Comparison of ENCODE assay signal across 10 cellular contexts in genomic region chr11:118605116-118605867, GRCh38. TPM values are rescaled to one million over a fixed set of nuclear protein-coding genes. Genes with fewer than 3 reads are reported as not detected.
DNase-seq lines count a peak whose midpoint lies in the region; ATAC-seq and TF ChIP-seq lines count a peak whose summit lies in the region.
"Had no signal": no experiment of that assay in that cellular context is flagged by ENCODE, and none has a peak within 500 bp of the region (broad histone marks: within the 10 kb centered on the region; RNA-seq: fewer than 3 reads in every experiment).

No MANE protein-coding gene starts in this region.

- peaks cover 15% of the 10 kb centered on the region for H3K36me3 Mint-ChIP-seq in chondrocyte (ENCODE audit: low read depth)

- TF ChIP-seq CTCF in HFF-Myc (IDR thresholded peaks at IDR 0.05; ENCODE audit: low read depth, low read length, missing control alignments) (no peak), chondrocyte (IDR thresholded peaks at IDR 0.05) (no peak), lower leg skin (IDR thresholded peaks at IDR 0.05) (no peak), GM10266 (IDR thresholded peaks at IDR 0.05; ENCODE audit: control insufficient read depth, insufficient read depth, low read depth, missing control alignments) (no peak)

- 43 to 52% methylated on average over 10 of the region's 10 CpGs for WGBS in lower leg skin, 2 donors

- no peak for ATAC-seq in HG03175 (IDR thresholded peaks at IDR 0.05; ENCODE audit: unreplicated experiment)
- ATAC-seq: activated CD4-positive, alpha-beta T cell treated with anti-CD3 and anti-CD28 coated beads for 36 hours had no signal

- H3K9me3 Mint-ChIP-seq in chondrocyte (ENCODE audit: low read depth): no peaks in the 10 kb centered on the region

- no peaks in the 10 kb centered on the region for H3K27me3 Mint-ChIP-seq in chondrocyte (ENCODE audit: low read depth)

- peak; percentile 90 for DNase-seq in HFF-Myc (ENCODE audit: extremely low read depth, low read depth)
- DNase-seq in chondrocyte (ENCODE audit: low spot score): no peak
- peak; percentile 78 to 94 for DNase-seq in lower leg skin (ENCODE audit: low spot score in 2 of 2)
- DNase-seq in superior temporal gyrus (ENCODE audit: extremely low spot score): peak; percentile 72
- DNase-seq in GM10266 (ENCODE audit: extremely low spot score): no peak
- no peak for DNase-seq in activated CD4-positive, CD25-positive, alpha-beta regulatory T cell (lab: John Stamatoyannopoulos, UW)
- DNase-seq in DMS114 treated with DMSO at 0.1 percent for 48 hours (lab: John Stamatoyannopoulos, UW; ENCODE audit: unreplicated experiment): no peak
- DNase-seq: activated CD4-positive, alpha-beta T cell treated with anti-CD3 and anti-CD28 coated beads for 36 hours; KG1 had no signal

- peak overlapping the region; percentile 77 for H3K27ac Mint-ChIP-seq in chondrocyte (ENCODE audit: unreplicated experiment)

- H3K4me1 Mint-ChIP-seq in chondrocyte (ENCODE audit: low read depth): peaks cover 57% of the 10 kb centered on the region

- intact Hi-C loops in lower leg skin (cut with DNase I; ENCODE audit: low total_unique reads): no loop called here

- H3K4me3 ChIP-seq in HFF-Myc (replicated peaks; ENCODE audit: low read depth, low read length) (no peak overlapping the region), lower leg skin (ENCODE audit: low read depth, poor library complexity, severe bottlenecking) (no peak overlapping the region)

- H3K4me3 Mint-ChIP-seq in chondrocyte (ENCODE audit: unreplicated experiment): peak overlapping the region; percentile 29
- H3K4me3 Mint-ChIP-seq: activated CD4-positive, alpha-beta T cell treated with anti-CD3 and anti-CD28 coated beads for 36 hours had no signal

- no peak for TF ChIP-seq POLR2A in lower leg skin (IDR thresholded peaks at IDR 0.05)

RNA-seq across cellular contexts. Expression of gene PHLDB1, which starts 2.1 kb away (rescaled TPM):
- 164 to 271 TPM (median 179 TPM) in 3 replicates for total RNA-seq in chondrocyte
- total RNA-seq in lower leg skin: 10 to 100 TPM; 51.9 to 77.4 (median 70.2) TPM

RNA-seq across cellular contexts. Expression of gene ARCN1, which starts 33.1 kb away (rescaled TPM):
- total RNA-seq in chondrocyte (233 to 265 TPM (median 240 TPM) in 3 replicates), lower leg skin (10 to 100 TPM; 61.4 to 81.2 (median 70.7) TPM)

RNA-seq across cellular contexts. Expression of gene IFT46, which starts 39.6 kb away (rescaled TPM):
- 16.2 to 22.7 TPM (median 16.6 TPM) in 3 replicates for total RNA-seq in chondrocyte
- 10 to 100 TPM; 14.7 to 20.1 (median 16.1) TPM for total RNA-seq in lower leg skin

Comparison
In these comparisons a context has a peak if more than half of its experiments do, and no peak if none do; other contexts are left out.
1. DNase-seq: peak in HFF-Myc (single experiment), lower leg skin (2 of 2) and superior temporal gyrus (single experiment); none in chondrocyte (single experiment), GM10266 (single experiment), activated CD4-positive, CD25-positive, alpha-beta regulatory T cell (0 of 4) and DMS114 treated with DMSO at 0.1 percent for 48 hours (single experiment).